8 cellular contexts compared by ENCODE assay signal in the genomic region with DNA sequence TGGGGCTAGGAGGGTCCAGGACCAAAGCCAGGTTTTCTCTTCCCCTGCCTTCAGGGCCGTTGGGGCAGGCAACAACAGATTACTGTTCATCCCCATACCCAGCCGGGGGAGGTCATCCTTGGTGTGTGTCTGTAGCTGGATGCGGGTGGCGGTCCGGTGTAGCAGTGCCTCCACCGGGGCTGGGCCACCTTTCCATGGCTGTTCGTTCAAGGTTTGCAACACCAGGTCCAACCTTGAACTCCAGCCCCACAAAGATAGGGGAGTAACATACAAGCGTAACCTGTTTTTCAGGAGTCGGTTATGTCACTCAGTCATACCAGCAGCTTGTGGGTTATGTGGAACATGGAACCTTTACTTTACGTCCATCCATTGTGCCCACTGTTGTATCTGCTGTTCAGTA.
"Had no signal": no experiment of that assay in that cellular context is flagged by ENCODE, and none has a peak within 500 bp of the region (broad histone marks: within the 10 kb centered on the region; RNA-seq: fewer than 3 reads in every experiment).

No MANE protein-coding gene starts in this region.

- H3K9me3 ChIP-seq: HAP-1 had no signal

- H3K4me1 ChIP-seq: HAP-1 had no signal

- DNase-seq: GM23248, GOT3, H7, HFFc6, IMR-90 had no signal

- ATAC-seq: HCT116 had no signal

- H3K27ac ChIP-seq: GM23248, HL-60 had no signal

- H3K9ac ChIP-seq: GM23248 had no signal

- H2AFZ ChIP-seq: GM23248 had no signal

- H3K36me3 ChIP-seq: HAP-1 had no signal

- H3K4me3 ChIP-seq: GM23248, HAP-1 had no signal
